ENCODE assay signal across 1 cellular context in genomic region chr20:58436868-58437645, GRCh38.
TF ChIP-seq lines count a peak whose summit lies in the region.

No MANE protein-coding gene starts in this region.

TF ChIP-seq in GM12878, 131 proteins besides CTCF, POLR2A, EP300 and RAD21 (continued from another document):
- TF ChIP-seq ZNF592 (IDR thresholded peaks at IDR 0.05) (no peak), SMARCA5 (IDR thresholded peaks at IDR 0.05) (no peak), JUNB (IDR thresholded peaks at IDR 0.05) (no peak)
